ENCODE assay signal across 13 cellular contexts in the genomic region with DNA sequence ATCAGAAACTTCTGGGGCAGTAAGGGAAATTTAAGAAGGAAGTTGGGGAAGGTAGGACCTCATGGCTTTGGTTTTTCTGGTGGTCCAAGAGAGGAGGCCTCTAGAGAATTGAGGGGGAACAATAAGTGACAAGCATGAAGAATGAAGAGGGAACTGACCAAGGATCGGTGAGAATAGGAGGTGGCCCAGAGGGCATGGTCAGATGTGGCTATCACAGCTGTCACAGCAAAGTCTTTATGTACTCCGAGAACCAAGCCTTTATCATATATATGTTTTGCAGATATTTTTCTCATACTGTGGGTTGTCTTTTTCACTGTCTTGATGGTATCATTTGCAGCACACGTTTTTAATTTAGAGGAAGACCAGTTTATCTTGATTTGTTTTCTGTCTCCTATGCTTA.
A peak's percentile ranks its signal among the peaks of the same experiment; 100 is the strongest.
DNase-seq lines count a peak whose midpoint lies in the region; FAIRE-seq and TF ChIP-seq lines count a peak whose summit lies in the region.
"Had no signal": no experiment of that assay in that cellular context is flagged by ENCODE, and none has a peak within 500 bp of the region (broad histone marks: within the 10 kb centered on the region; RNA-seq: fewer than 3 reads in every experiment).

No MANE protein-coding gene starts in this region.

- no peak overlapping the region for H4K91ac ChIP-seq in trophoblast cell (ENCODE audit: low read depth, low read length)

- no peak overlapping the region for H2BK12ac ChIP-seq in trophoblast cell (ENCODE audit: low read length)

- no peak overlapping the region for H4K12ac ChIP-seq in trophoblast cell (ENCODE audit: low read depth, low read length)

- no peak overlapping the region for H3K23ac ChIP-seq in trophoblast cell (ENCODE audit: low read length)

- H3K27ac ChIP-seq in colonic mucosa, result peak overlapping the region; percentile 45
- H3K27ac ChIP-seq in trophoblast cell (ENCODE audit: low read depth, low read length), result no peak overlapping the region
- H3K27ac ChIP-seq: cardiac muscle cell, SK-N-MC had no signal

- DNase-seq in CD14-positive monocyte (ENCODE audit: low spot score), result no peak
- DNase-seq in HFFc6, result no peak
- no peak for DNase-seq in colonic mucosa
- DNase-seq in trophoblast cell, result no peak
- no peak for DNase-seq in MG63
- no peak for DNase-seq in NCI-H1048 (lab: John Stamatoyannopoulos, UW)
- no peak for DNase-seq in GOT3 (lab: John Stamatoyannopoulos, UW)
- no peak for DNase-seq in H54 (ENCODE audit: insufficient read length, low spot score)
- DNase-seq: KG1; NCI-H446 treated with DMSO at 0.1 percent for 48 hours; stimulated activated CD4-positive, alpha-beta T cell treated with anti-CD3 and anti-CD28 coated beads, Interleukin-12 subunit alpha, Interleukin-12 subunit beta, amount 100 ng/mL, for 4 hours had no signal

- TF ChIP-seq CTCF in CD14-positive monocyte (IDR thresholded peaks at IDR 0.05) (no peak), HFFc6 (IDR thresholded peaks at IDR 0.05) (no peak), colonic mucosa (IDR thresholded peaks at IDR 0.05) (no peak)

- H3K4me3 ChIP-seq in colonic mucosa (no peak overlapping the region), trophoblast cell (ENCODE audit: low read depth, low read length) (no peak overlapping the region), MG63 (no peak overlapping the region)
- H3K4me3 ChIP-seq: cardiac muscle cell, SK-N-MC had no signal

- H3K4me1 Mint-ChIP-seq in CD14-positive monocyte (peaks cover 57% of the 10 kb centered on the region), HFFc6 (ENCODE audit: low read depth) (peaks cover 51% of the 10 kb centered on the region)

- no CpG with 5 or more reads among the region's 3 CpGs for WGBS in trophoblast cell (ENCODE audit: extremely low coverage, insufficient coverage, insufficient read length)

- H2BK120ac ChIP-seq in trophoblast cell (ENCODE audit: insufficient read depth, low read length, poor library complexity), result no peak overlapping the region

- H2AK5ac ChIP-seq in trophoblast cell (ENCODE audit: low read length), result no peak overlapping the region

- no peaks in the 10 kb centered on the region for H3K79me1 ChIP-seq in trophoblast cell (ENCODE audit: low read length)

- H3K9me3 ChIP-seq in colonic mucosa (no peaks in the 10 kb centered on the region), trophoblast cell (ENCODE audit: insufficient read depth, low read depth, low read length) (no peaks in the 10 kb centered on the region), MG63 (no peaks in the 10 kb centered on the region)

- H3K79me2 ChIP-seq in trophoblast cell (ENCODE audit: control insufficient read depth, insufficient read depth, low read length, poor library complexity), result peaks cover 2% of the 10 kb centered on the region

- H3K4me1 ChIP-seq in colonic mucosa (no peaks in the 10 kb centered on the region), trophoblast cell (ENCODE audit: control insufficient read depth in 1 of 2, insufficient read depth in 2 of 2, low read length in 2 of 2) (peaks cover 3 to 4% of the 10 kb centered on the region in 2 experiments)

- H3K4me2 ChIP-seq in trophoblast cell (ENCODE audit: low read length), result no peak overlapping the region

- H3K9me3 Mint-ChIP-seq in CD14-positive monocyte (peaks cover 0 to 3% (median 0%) of the 10 kb centered on the region in 7 donors), HFFc6 (no peaks in the 10 kb centered on the region)

- H4K8ac ChIP-seq in trophoblast cell (ENCODE audit: low read depth, low read length), result no peak overlapping the region

- peaks cover 41 to 42% of the 10 kb centered on the region in 2 donors for H3K36me3 Mint-ChIP-seq in CD14-positive monocyte
- peaks cover 33% of the 10 kb centered on the region for H3K36me3 Mint-ChIP-seq in HFFc6 (ENCODE audit: low read depth)

- H3K27me3 ChIP-seq in colonic mucosa, result no peaks in the 10 kb centered on the region
- H3K27me3 ChIP-seq in trophoblast cell (ENCODE audit: insufficient read depth, low read length), result no peaks in the 10 kb centered on the region
- H3K27me3 ChIP-seq in MG63, result no peaks in the 10 kb centered on the region
- H3K27me3 ChIP-seq: cardiac muscle cell had no signal

- H3K36me3 ChIP-seq in colonic mucosa (no peaks in the 10 kb centered on the region), trophoblast cell (ENCODE audit: control insufficient read depth in 1 of 2, insufficient read depth in 2 of 2, low read length in 2 of 2) (peaks cover 8 to 12% of the 10 kb centered on the region in 2 experiments), MG63 (no peaks in the 10 kb centered on the region; the same call in 1 of the 2 replicates)
- H3K36me3 ChIP-seq: cardiac muscle cell had no signal

- H3K4me3 Mint-ChIP-seq in CD14-positive monocyte (peak overlapping the region; percentile 53 to 58), HFFc6 (no peak overlapping the region)

- no peak for TF ChIP-seq POLR2A in H54 (IDR thresholded peaks at IDR 0.05; ENCODE audit: low read depth, low read length)

- H3K4ac ChIP-seq in trophoblast cell (ENCODE audit: low read depth, low read length), result peak overlapping the region; percentile 52

- H2BK5ac ChIP-seq in trophoblast cell (ENCODE audit: low read depth, low read length, poor library complexity), result no peak overlapping the region

- H3K27ac Mint-ChIP-seq in CD14-positive monocyte, result peak overlapping the region; percentile 99 to 100 (median 100)
- peak overlapping the region; percentile 55 for H3K27ac Mint-ChIP-seq in HFFc6

- no peak for FAIRE-seq in H54 (lab: Jason Lieb, UNC)

- H3K27me3 Mint-ChIP-seq in CD14-positive monocyte (ENCODE audit: low read depth in 3 of 3) (no peaks in the 10 kb centered on the region), HFFc6 (ENCODE audit: insufficient read depth) (peaks cover 3% of the 10 kb centered on the region)

- no peak overlapping the region for H3K14ac ChIP-seq in trophoblast cell (ENCODE audit: low read length)

- no peak overlapping the region for H2AFZ ChIP-seq in trophoblast cell (ENCODE audit: insufficient read depth, low read length, poor library complexity)

- H3K18ac ChIP-seq in trophoblast cell (ENCODE audit: low read length), result no peak overlapping the region

- intact Hi-C loops in CD14-positive monocyte (cut with micrococcal nuclease), result loop anchor here in 1 of 2 donors (2.0 to 10.0 kb wide), 2 partner anchors 15 to 49 kb away; no protein-coding TSS in a partner anchor
- intact Hi-C loops in colonic mucosa (cut with DNase I), result no loop called here

- H3K9ac ChIP-seq in colonic mucosa (ENCODE audit: low read depth in 2 of 2, low read length in 2 of 2), result peak overlapping the region in 1 of 2 donors; percentile 30
- H3K9ac ChIP-seq in trophoblast cell (ENCODE audit: low read length), result no peak overlapping the region
